Comparison of ENCODE assay signal across 26 cellular contexts in genomic region chr1:101482306-101482705, GRCh38.
"Had no signal": no experiment of that assay in that cellular context is flagged by ENCODE, and none has a peak within 500 bp of the region (broad histone marks: within the 10 kb centered on the region; RNA-seq: fewer than 3 reads in every experiment).

No MANE protein-coding gene starts in this region.

- FAIRE-seq: islet of Langerhans, urothelium cell line had no signal

- DNase-seq: heart right ventricle; hippocampal formation; lower lobe of right lung; mammary epithelial cell; mesenchymal stem cell; midbrain; mucosa of descending colon; naive thymus-derived CD4-positive, alpha-beta T cell; ovary; right lobe of liver; stimulated activated CD4-positive, alpha-beta T cell treated with anti-CD3 and anti-CD28 coated beads, Interleukin-12 subunit alpha, Interleukin-12 subunit beta, amount 100 ng/mL, for 4 hours; stimulated activated CD4-positive, alpha-beta T cell treated with anti-CD3 and anti-CD28 coated beads, Interleukin-15, amount 100 ng/mL, for 24 hours; stimulated activated CD4-positive, alpha-beta T cell treated with anti-CD3 and anti-CD28 coated beads, Interleukin-2, amount 100 ng/mL, for 24 hours; stimulated activated CD4-positive, alpha-beta T cell treated with anti-CD3 and anti-CD28 coated beads, Interleukin-4, amount 100 ng/mL, for 1 hour; stimulated activated naive B cell treated with anti-CD40 and anti-IgM and Interleukin-4, amounts not matched to agents 10 μg/mL and 1 μg/mL and 100 μg/mL, for 72 hours; tibial artery; trophoblast cell; upper lobe of right lung had no signal

- H3K36me3 Mint-ChIP-seq: naive thymus-derived CD4-positive, alpha-beta T cell; natural killer cell treated with Interleukin-12 subunit alpha and Interleukin-12 subunit beta and Interleukin-15 and Interleukin-18, amount 100 ng/mL, for 72 hours; stimulated activated naive B cell treated with anti-CD40 and anti-IgM and Interleukin-4, amounts not matched to agents 10 μg/mL and 1 μg/mL and 100 μg/mL, for 72 hours had no signal

- H3K4me1 Mint-ChIP-seq: naive thymus-derived CD4-positive, alpha-beta T cell; stimulated activated naive B cell treated with anti-CD40 and anti-IgM and Interleukin-4, amounts not matched to agents 10 μg/mL and 1 μg/mL and 100 μg/mL, for 72 hours had no signal

- H3K4me1 ChIP-seq: right atrium auricular region, right lobe of liver, suprapubic skin, tibial artery had no signal

- H3K9me3 Mint-ChIP-seq: natural killer cell treated with Interleukin-12 subunit alpha and Interleukin-12 subunit beta and Interleukin-15 and Interleukin-18, amount 100 ng/mL, for 72 hours; stimulated activated naive CD8-positive, alpha-beta T cell treated with anti-CD3 and anti-CD28 coated beads, Interleukin-15, Interleukin-2, amounts not matched to agents 100 ng/mL and 50 ng/mL, for 24 hours had no signal

- H3K27me3 ChIP-seq: heart right ventricle, ovary, right atrium auricular region, right lobe of liver, suprapubic skin, tibial artery, upper lobe of right lung had no signal

- H3K36me3 ChIP-seq: heart right ventricle, lower lobe of right lung, ovary, right atrium auricular region, right lobe of liver, suprapubic skin, thoracic aorta, tibial artery, upper lobe of right lung had no signal

- ATAC-seq: heart right ventricle; lower lobe of right lung; mucosa of descending colon; naive thymus-derived CD4-positive, alpha-beta T cell; natural killer cell treated with Interleukin-12 subunit alpha and Interleukin-12 subunit beta and Interleukin-15 and Interleukin-18, amount 100 ng/mL, for 72 hours; right lobe of liver; stimulated activated naive B cell treated with anti-CD40 and anti-IgM and Interleukin-4, amounts not matched to agents 10 μg/mL and 1 μg/mL and 100 μg/mL, for 72 hours; upper lobe of right lung had no signal

- H3K4me3 ChIP-seq: heart right ventricle, lower lobe of right lung, mucosa of descending colon, ovary, right atrium auricular region, right lobe of liver, suprapubic skin, thoracic aorta, tibial artery, upper lobe of right lung had no signal

- H3K9me3 ChIP-seq: heart right ventricle, lower lobe of right lung, mucosa of descending colon, right atrium auricular region, right lobe of liver, suprapubic skin, thoracic aorta, tibial artery, upper lobe of right lung had no signal

- H3K27ac ChIP-seq: heart right ventricle, lower lobe of right lung, ovary, right atrium auricular region, right lobe of liver, suprapubic skin, thoracic aorta, tibial artery, upper lobe of right lung had no signal

- H3K27me3 Mint-ChIP-seq: progenitor cell of endocrine pancreas had no signal

- H3K4me3 Mint-ChIP-seq: naive thymus-derived CD4-positive, alpha-beta T cell; natural killer cell treated with Interleukin-12 subunit alpha and Interleukin-12 subunit beta and Interleukin-15 and Interleukin-18, amount 100 ng/mL, for 72 hours; stimulated activated naive B cell treated with anti-CD40 and anti-IgM and Interleukin-4, amounts not matched to agents 10 μg/mL and 1 μg/mL and 100 μg/mL, for 72 hours; stimulated activated naive CD8-positive, alpha-beta T cell treated with anti-CD3 and anti-CD28 coated beads, Interleukin-15, Interleukin-2, amounts not matched to agents 100 ng/mL and 50 ng/mL, for 24 hours had no signal

- H3K27ac Mint-ChIP-seq: naive thymus-derived CD4-positive, alpha-beta T cell; natural killer cell treated with Interleukin-12 subunit alpha and Interleukin-12 subunit beta and Interleukin-15 and Interleukin-18, amount 100 ng/mL, for 72 hours; progenitor cell of endocrine pancreas; stimulated activated naive B cell treated with anti-CD40 and anti-IgM and Interleukin-4, amounts not matched to agents 10 μg/mL and 1 μg/mL and 100 μg/mL, for 72 hours; stimulated activated naive CD8-positive, alpha-beta T cell treated with anti-CD3 and anti-CD28 coated beads, Interleukin-15, Interleukin-2, amounts not matched to agents 100 ng/mL and 50 ng/mL, for 24 hours had no signal
